ENCODE assay signal across 9 cellular contexts in the genomic region with DNA sequence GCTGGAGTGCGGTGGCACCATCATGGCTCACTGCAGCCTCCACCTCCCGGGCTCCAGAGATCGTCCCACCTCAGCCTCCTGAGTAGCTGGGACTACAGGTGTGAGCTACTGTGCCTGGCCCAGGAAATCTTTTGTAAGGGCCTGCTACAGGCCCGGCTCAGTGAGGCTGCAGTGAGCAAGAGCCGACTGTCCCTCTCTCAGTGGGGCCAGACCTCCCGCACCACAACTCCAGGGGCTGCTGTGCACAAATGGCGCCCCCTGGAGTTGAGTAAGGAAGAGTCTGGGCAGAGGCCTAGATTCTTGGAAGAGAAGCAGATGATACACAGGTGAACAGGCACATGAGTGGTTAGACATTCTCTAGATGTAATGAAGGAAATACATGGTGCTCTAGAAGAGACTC. TPM values are rescaled to one million over a fixed set of nuclear protein-coding genes. Genes with fewer than 3 reads are reported as not detected.
DNase-seq lines count a peak whose midpoint lies in the region; ATAC-seq and TF ChIP-seq lines count a peak whose summit lies in the region.
"Had no signal": no experiment of that assay in that cellular context is flagged by ENCODE, and none has a peak within 500 bp of the region (broad histone marks: within the 10 kb centered on the region; RNA-seq: fewer than 3 reads in every experiment).

No MANE protein-coding gene starts in this region.

- H2AFZ ChIP-seq in PC-3 (ENCODE audit: low read length), result no peak overlapping the region

- H3K4me3 ChIP-seq in PC-3 (ENCODE audit: low read length), result no peak overlapping the region
- H3K4me3 ChIP-seq in fibroblast of mammary gland (ENCODE audit: control insufficient read depth, low read depth, low read length), result no peak overlapping the region
- H3K4me3 ChIP-seq in spleen, result no peak overlapping the region

- no peaks in the 10 kb centered on the region for H3K27me3 ChIP-seq in PC-3 (ENCODE audit: low read length)
- no peaks in the 10 kb centered on the region for H3K27me3 ChIP-seq in spleen (replicated peaks in 1 of 7)

- no peaks in the 10 kb centered on the region for H3K9me2 ChIP-seq in PC-3 (replicated peaks; ENCODE audit: low read length)

- DNase-seq in NCI-H748 (lab: John Stamatoyannopoulos, UW; ENCODE audit: unreplicated experiment), result peak; percentile 38
- DNase-seq in NCI-H748 treated with DMSO at 0.1 percent for 48 hours (lab: John Stamatoyannopoulos, UW), result no peak
- no peak for DNase-seq in PC-3
- DNase-seq in fibroblast of mammary gland (ENCODE audit: low read depth), result peak; percentile 23
- no peak for DNase-seq in spleen
- no peak for DNase-seq in medulla oblongata (ENCODE audit: extremely low spot score)
- no peak for DNase-seq in amniotic stem cell (lab: John Stamatoyannopoulos, UW)
- DNase-seq: T-cell had no signal

- intact Hi-C loops in PC-3 (cut with micrococcal nuclease) (no loop called here), spleen (cut with DNase I; ENCODE audit: low total_unique reads) (no loop called here)

- H3F3A ChIP-seq in PC-3 (ENCODE audit: low read length, unreplicated experiment), result no peaks in the 10 kb centered on the region

- no peaks in the 10 kb centered on the region for H4K20me1 ChIP-seq in PC-3 (ENCODE audit: low read length)

- H3K4me1 ChIP-seq in PC-3 (ENCODE audit: insufficient read depth, low read length), result no peaks in the 10 kb centered on the region
- H3K4me1 ChIP-seq in spleen, result peaks cover 11 to 26% (median 18%) of the 10 kb centered on the region in 6 donors

- ATAC-seq in PC-3 (no peak; the same call in 1 of the 2 replicates), HG03354 (IDR thresholded peaks at IDR 0.05; ENCODE audit: poor library complexity, severe bottlenecking, unreplicated experiment) (no peak)

- H3K27ac ChIP-seq in PC-3 (ENCODE audit: low read length) (no peak overlapping the region), spleen (no peak overlapping the region)

- no TSS peak for BruUV-seq in PC-3 (replicated peaks; lab: Mats Ljungman, UMichigan)

- H3K79me2 ChIP-seq in PC-3 (ENCODE audit: low read length), result no peaks in the 10 kb centered on the region

- TF ChIP-seq CTCF in PC-3 (conservative IDR thresholded peaks at IDR 0.05; ENCODE audit: low read depth, low read length) (peak; percentile 55), fibroblast of mammary gland (conservative IDR thresholded peaks at IDR 0.05; ENCODE audit: control insufficient read depth, insufficient read depth, low read depth, low read length) (peak; percentile 45), spleen (IDR thresholded peaks at IDR 0.05 in 8 of 11, conservative IDR thresholded peaks at IDR 0.05 in 3 of 11) (peak in 8 of 11 experiments; percentile 7 to 54 (median 30))

- CTCF ChIA-PET in PC-3 (lab: Charles Lee), result no interaction called here

- 85 to 89% (median 86%) methylated on average over 7 of the region's 7 CpGs for WGBS in spleen, 5 donors

- no peaks in the 10 kb centered on the region for H3K9me3 ChIP-seq in PC-3 (ENCODE audit: low read length)
- H3K9me3 ChIP-seq in spleen, result no peaks in the 10 kb centered on the region

- H3K9ac ChIP-seq in PC-3 (ENCODE audit: low read length), result no peak overlapping the region

- no peak overlapping the region for H3K4me2 ChIP-seq in PC-3 (ENCODE audit: low read length)

- H3K36me3 ChIP-seq in PC-3 (ENCODE audit: low read depth, low read length), result no peaks in the 10 kb centered on the region
- peaks cover 0 to 2% (median 0%) of the 10 kb centered on the region in 6 donors for H3K36me3 ChIP-seq in spleen

- TF ChIP-seq POLR2A in spleen (IDR thresholded peaks at IDR 0.05), result no peak

- POLR2A ChIA-PET in PC-3 (lab: Charles Lee; ENCODE audit: unreplicated experiment), result no interaction called here

RNA-seq across cellular contexts. Expression of a gene that starts 7.0 kb away (rescaled TPM):
- total RNA-seq in PC-3 (2014; rRNA removed) (4.9 and 5.4 TPM in 2 replicates), spleen (1 to 10 TPM; 1.7 to 4.1 (median 3.0) TPM)
- polyA plus RNA-seq in spleen, result 1 to 10 TPM; 2.2 to 4.1 (median 2.6) TPM

RNA-seq across cellular contexts. Expression of a gene that starts 41.2 kb away (rescaled TPM):
- 50.2 and 71.9 TPM in 2 replicates for total RNA-seq in PC-3 (2014; rRNA removed)
- total RNA-seq in spleen, result 10 to 100 TPM; 27.1 to 47.4 (median 42.5) TPM
- polyA plus RNA-seq in spleen, result 10 to 100 TPM in 2 of 3 donors, 1 to 10 TPM in 1; 8.9 to 38.8 (median 31.5) TPM

RNA-seq across cellular contexts. Expression of a gene that starts 53.9 kb away (rescaled TPM):
- 32.4 and 47.2 TPM in 2 replicates for total RNA-seq in PC-3 (2014; rRNA removed)
- 10 to 100 TPM; 37.0 to 64.7 (median 59.2) TPM for total RNA-seq in spleen
- 10 to 100 TPM; 17.5 to 29.4 (median 23.3) TPM for polyA plus RNA-seq in spleen

Comparison
In these comparisons a context has a peak if more than half of its experiments do, and no peak if none do; other contexts are left out.
1. DNase-seq: peak in NCI-H748 (single experiment) and fibroblast of mammary gland (single experiment); none in NCI-H748 treated with DMSO at 0.1 percent for 48 hours (single experiment), PC-3 (single experiment), spleen (single experiment), medulla oblongata (single experiment) and amniotic stem cell (single experiment).
2. Peak in every context shown above with its lines, with median percentiles within 50 percentile points of each other: CTCF ChIP-seq.